9 cellular contexts compared by ENCODE assay signal in genomic region chr22:28822930-28823481, GRCh38. TPM values are rescaled to one million over a fixed set of nuclear protein-coding genes. Genes with fewer than 3 reads are reported as not detected.
DNase-seq lines count a peak whose midpoint lies in the region; ATAC-seq and TF ChIP-seq lines count a peak whose summit lies in the region.
"Had no signal": no experiment of that assay in that cellular context is flagged by ENCODE, and none has a peak within 500 bp of the region (broad histone marks: within the 10 kb centered on the region; RNA-seq: fewer than 3 reads in every experiment).

No MANE protein-coding gene starts in this region.

- ATAC-seq in HG02763 (IDR thresholded peaks at IDR 0.05; ENCODE audit: unreplicated experiment), result no peak
- ATAC-seq: GM23338 had no signal

- WGBS in esophagus, 2 donors, result 46 to 48% methylated on average over 2 of the region's 2 CpGs
- WGBS in thyroid gland, 2 donors, result 33 to 34% methylated on average over 2 of the region's 2 CpGs

- H3K4me1 ChIP-seq in esophagus (ENCODE audit: control insufficient read depth in 2 of 2, insufficient read depth in 2 of 2, low read length in 1 of 2), result peaks cover 0 to 2% of the 10 kb centered on the region in 2 donors
- peaks cover 40 to 50% of the 10 kb centered on the region in 2 donors for H3K4me1 ChIP-seq in thyroid gland
- H3K4me1 ChIP-seq in uterus, result no peaks in the 10 kb centered on the region

- peaks cover 7% of the 10 kb centered on the region for H3K36me3 Mint-ChIP-seq in activated naive CD8-positive, alpha-beta T cell
- H3K36me3 Mint-ChIP-seq in activated naive CD8-positive, alpha-beta T cell treated with anti-CD3 and anti-CD28 coated beads for 36 hours, result peaks cover 10% of the 10 kb centered on the region

- no peak for DNase-seq in activated naive CD8-positive, alpha-beta T cell treated with anti-CD3 and anti-CD28 coated beads for 36 hours
- DNase-seq in NCI-H524 treated with DMSO at 0.1 percent for 48 hours (lab: John Stamatoyannopoulos, UW) (peak; percentile 45), thyroid gland (peak; percentile 83 to 87), uterus (no peak), posterior cingulate gyrus (no peak)

- intact Hi-C loops in thyroid gland (cut with DNase I), result no loop called here
- intact Hi-C loops in uterus (cut with DNase I; ENCODE audit: low total_unique reads), result no loop called here
- intact Hi-C loops in posterior cingulate gyrus (cut with DNase I), result no loop called here

- H3K9me3 ChIP-seq in esophagus (ENCODE audit: control insufficient read depth in 2 of 2, insufficient read depth in 1 of 2, low read depth in 1 of 2, low read length in 1 of 2) (no peaks in the 10 kb centered on the region), thyroid gland (no peaks in the 10 kb centered on the region), uterus (no peaks in the 10 kb centered on the region)

- no peaks in the 10 kb centered on the region for H3K27me3 ChIP-seq in esophagus (ENCODE audit: control insufficient read depth in 1 of 2, insufficient read depth in 2 of 2, low read length in 2 of 2)
- H3K27me3 ChIP-seq in thyroid gland, result no peaks in the 10 kb centered on the region
- H3K27me3 ChIP-seq in uterus, result no peaks in the 10 kb centered on the region

- no peak overlapping the region for H3K4me3 ChIP-seq in esophagus (ENCODE audit: low read depth in 1 of 2, low read length in 2 of 2)
- H3K4me3 ChIP-seq in thyroid gland (replicated peaks in 1 of 3), result no peak overlapping the region
- no peak overlapping the region for H3K4me3 ChIP-seq in uterus
- H3K4me3 ChIP-seq: GM23338 had no signal

- peak overlapping the region; percentile 11 to 15 for H3K27ac ChIP-seq in esophagus (ENCODE audit: low read depth in 2 of 2, low read length in 1 of 2)
- H3K27ac ChIP-seq in thyroid gland, result peak overlapping the region; percentile 73 to 91 (median 89)
- no peak overlapping the region for H3K27ac ChIP-seq in uterus

- no peaks in the 10 kb centered on the region for H3K27me3 Mint-ChIP-seq in activated naive CD8-positive, alpha-beta T cell
- no peaks in the 10 kb centered on the region for H3K27me3 Mint-ChIP-seq in activated naive CD8-positive, alpha-beta T cell treated with anti-CD3 and anti-CD28 coated beads for 36 hours

- no peaks in the 10 kb centered on the region for H3K36me3 ChIP-seq in esophagus (ENCODE audit: control insufficient read depth in 2 of 2, insufficient read depth in 2 of 2, low read length in 1 of 2)
- no peaks in the 10 kb centered on the region for H3K36me3 ChIP-seq in thyroid gland
- H3K36me3 ChIP-seq in uterus, result no peaks in the 10 kb centered on the region

- peaks cover 62% of the 10 kb centered on the region for H3K4me1 Mint-ChIP-seq in activated naive CD8-positive, alpha-beta T cell (ENCODE audit: low read depth)
- peaks cover 40% of the 10 kb centered on the region for H3K4me1 Mint-ChIP-seq in activated naive CD8-positive, alpha-beta T cell treated with anti-CD3 and anti-CD28 coated beads for 36 hours

- H3K27ac Mint-ChIP-seq in activated naive CD8-positive, alpha-beta T cell, result peak overlapping the region; percentile 66
- H3K27ac Mint-ChIP-seq in activated naive CD8-positive, alpha-beta T cell treated with anti-CD3 and anti-CD28 coated beads for 36 hours, result no peak overlapping the region
- H3K27ac Mint-ChIP-seq: GM23338 had no signal

- TF ChIP-seq POLR2A in thyroid gland (IDR thresholded peaks at IDR 0.05) (no peak), uterus (IDR thresholded peaks at IDR 0.05) (no peak)

- peak overlapping the region; percentile 1 for H3K4me3 Mint-ChIP-seq in activated naive CD8-positive, alpha-beta T cell
- no peak overlapping the region for H3K4me3 Mint-ChIP-seq in activated naive CD8-positive, alpha-beta T cell treated with anti-CD3 and anti-CD28 coated beads for 36 hours
- H3K4me3 Mint-ChIP-seq: GM23338 had no signal

- TF ChIP-seq CTCF in thyroid gland (IDR thresholded peaks at IDR 0.05), result no peak
- no peak for TF ChIP-seq CTCF in uterus (IDR thresholded peaks at IDR 0.05)

- H3K9me3 Mint-ChIP-seq in activated naive CD8-positive, alpha-beta T cell (ENCODE audit: low read depth), result no peaks in the 10 kb centered on the region
- no peaks in the 10 kb centered on the region for H3K9me3 Mint-ChIP-seq in activated naive CD8-positive, alpha-beta T cell treated with anti-CD3 and anti-CD28 coated beads for 36 hours
- H3K9me3 Mint-ChIP-seq: GM23338 had no signal

RNA-seq across cellular contexts. Expression of gene XBP1, which starts 22.6 kb away (rescaled TPM):
- 100 to 1,000 TPM; 111 TPM for total RNA-seq in activated naive CD8-positive, alpha-beta T cell treated with anti-CD3 and anti-CD28 coated beads for 36 hours
- polyA plus RNA-seq in esophagus, result 10 to 100 TPM; 30.5 to 84.1 TPM
- total RNA-seq in thyroid gland (100 to 1,000 TPM; 301 to 513 (median 421) TPM), uterus (100 to 1,000 TPM in 3 of 4 donors, 10 to 100 TPM in 1; 64.0 to 231 (median 163) TPM)

RNA-seq across cellular contexts. Expression of gene CCDC117, which starts 50.5 kb away (rescaled TPM):
- total RNA-seq in activated naive CD8-positive, alpha-beta T cell treated with anti-CD3 and anti-CD28 coated beads for 36 hours, result 10 to 100 TPM; 27.6 to 29.2 TPM
- polyA plus RNA-seq in esophagus, result 1 to 10 TPM; 4.8 to 7.5 TPM
- total RNA-seq in thyroid gland (10 to 100 TPM; 21.2 to 40.2 (median 26.5) TPM), uterus (10 to 100 TPM; 13.8 to 49.8 (median 19.5) TPM)

Comparison
In these comparisons a context has a peak if more than half of its experiments do, and no peak if none do; other contexts are left out.
1. DNase-seq: peak in NCI-H524 treated with DMSO at 0.1 percent for 48 hours (single experiment) and thyroid gland (2 of 2); none in activated naive CD8-positive, alpha-beta T cell treated with anti-CD3 and anti-CD28 coated beads for 36 hours (single experiment), uterus (0 of 2) and posterior cingulate gyrus (0 of 10).
2. H3K27ac ChIP-seq: peak in esophagus (2 of 2) and thyroid gland (3 of 3); none in uterus (0 of 2).